In the genomic region with DNA sequence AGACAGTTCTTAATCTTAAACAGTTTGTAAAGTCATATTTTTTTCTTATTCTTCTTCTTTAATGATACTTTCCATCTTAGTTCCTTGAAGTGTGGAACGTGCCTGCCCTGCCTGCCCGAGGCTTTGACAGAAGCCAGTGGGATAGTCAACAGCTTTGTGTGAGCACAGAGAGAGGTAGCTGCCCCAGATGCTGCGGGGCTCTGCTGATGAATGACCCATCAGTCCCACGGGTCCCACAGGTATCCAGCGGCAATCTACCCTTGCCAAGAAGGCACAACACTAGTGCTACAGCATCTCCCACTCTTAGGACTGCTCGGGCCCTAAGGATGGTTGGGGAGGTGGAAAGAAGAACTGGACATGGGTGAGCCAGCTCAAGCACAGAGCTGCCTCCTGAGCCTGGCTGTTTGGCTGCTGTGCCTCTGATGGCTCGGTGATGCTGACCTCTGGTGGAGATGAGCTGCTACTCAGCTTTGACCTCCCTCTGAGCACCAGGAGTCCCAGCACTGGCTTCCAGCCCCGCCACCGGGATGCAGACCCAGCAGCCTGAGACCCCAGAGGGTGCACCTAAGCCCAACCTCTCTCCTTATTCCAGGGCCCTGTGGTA, we compare ENCODE assay signal across 1 cellular context.
TF ChIP-seq lines count a peak whose summit lies in the region.

No MANE protein-coding gene starts in this region.

TF ChIP-seq in K562, 482 proteins besides CTCF, POLR2A, EP300 and RAD21 (continued from another document):
- TF ChIP-seq, protein P1, sequence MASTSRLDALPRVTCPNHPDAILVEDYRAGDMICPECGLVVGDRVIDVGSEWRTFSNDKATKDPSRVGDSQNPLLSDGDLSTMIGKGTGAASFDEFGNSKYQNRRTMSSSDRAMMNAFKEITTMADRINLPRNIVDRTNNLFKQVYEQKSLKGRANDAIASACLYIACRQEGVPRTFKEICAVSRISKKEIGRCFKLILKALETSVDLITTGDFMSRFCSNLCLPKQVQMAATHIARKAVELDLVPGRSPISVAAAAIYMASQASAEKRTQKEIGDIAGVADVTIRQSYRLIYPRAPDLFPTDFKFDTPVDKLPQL (IDR thresholded peaks at IDR 0.05; ENCODE audit: extremely low read depth, insufficient read length) = no peak
- TF ChIP-seq NR2C2 (CRISPR knock-in tag; IDR thresholded peaks at IDR 0.05) (0 out of 2 replicates have a peak, but pooled peaks have one; percentile 9), NR2C2 (tag; IDR thresholded peaks at IDR 0.05) (no peak), CC2D1A (IDR thresholded peaks at IDR 0.05) (peak; percentile 84), ARID2 (IDR thresholded peaks at IDR 0.05) (peak; percentile 91), STAG1 (CRISPR knock-in tag; IDR thresholded peaks at IDR 0.05; ENCODE audit: borderline replicate concordance) (peak; percentile 74; the same call in 1 of the 2 replicates), RB1 (IDR thresholded peaks at IDR 0.05; ENCODE audit: low read depth) (peak; percentile 76), CTBP1 (IDR thresholded peaks at IDR 0.05; ENCODE audit: borderline replicate concordance) (peak; percentile 57; the same call in 1 of the 2 replicates), JUND (IDR thresholded peaks at IDR 0.05; ENCODE audit: borderline replicate concordance, low read depth, low read length) (no peak), JUND (tag; IDR thresholded peaks at IDR 0.05; ENCODE audit: borderline replicate concordance, low read depth, low read length) (peak; percentile 13; the same call in 1 of the 3 replicates), ZNF311 (CRISPR knock-in tag; IDR thresholded peaks at IDR 0.05) (no peak), ZNF24 (IDR thresholded peaks at IDR 0.05) (0 out of 2 replicates have a peak, but pooled peaks have one; percentile 15), RCOR1 (IDR thresholded peaks at IDR 0.05; ENCODE audit: borderline replicate concordance in 1 of 2, low read depth in 2 of 2, low read length in 2 of 2) (peak in 1 of 2 experiments; percentile 26; a peak in 1 of 4 replicates), POLR2G (IDR thresholded peaks at IDR 0.05; ENCODE audit: low read depth, low read length) (no peak)
- TF ChIP-seq, protein P2, sequence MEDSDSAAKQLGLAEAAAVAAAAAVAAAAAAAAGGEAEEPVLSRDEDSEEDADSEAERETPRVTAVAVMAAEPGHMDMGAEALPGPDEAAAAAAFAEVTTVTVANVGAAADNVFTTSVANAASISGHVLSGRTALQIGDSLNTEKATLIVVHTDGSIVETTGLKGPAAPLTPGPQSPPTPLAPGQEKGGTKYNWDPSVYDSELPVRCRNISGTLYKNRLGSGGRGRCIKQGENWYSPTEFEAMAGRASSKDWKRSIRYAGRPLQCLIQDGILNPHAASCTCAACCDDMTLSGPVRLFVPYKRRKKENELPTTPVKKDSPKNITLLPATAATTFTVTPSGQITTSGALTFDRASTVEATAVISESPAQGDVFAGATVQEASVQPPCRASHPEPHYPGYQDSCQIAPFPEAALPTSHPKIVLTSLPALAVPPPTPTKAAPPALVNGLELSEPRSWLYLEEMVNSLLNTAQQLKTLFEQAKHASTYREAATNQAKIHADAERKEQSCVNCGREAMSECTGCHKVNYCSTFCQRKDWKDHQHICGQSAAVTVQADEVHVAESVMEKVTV (CRISPR knock-in tag; IDR thresholded peaks at IDR 0.05) = peak; percentile 84
- TF ChIP-seq, protein P3, sequence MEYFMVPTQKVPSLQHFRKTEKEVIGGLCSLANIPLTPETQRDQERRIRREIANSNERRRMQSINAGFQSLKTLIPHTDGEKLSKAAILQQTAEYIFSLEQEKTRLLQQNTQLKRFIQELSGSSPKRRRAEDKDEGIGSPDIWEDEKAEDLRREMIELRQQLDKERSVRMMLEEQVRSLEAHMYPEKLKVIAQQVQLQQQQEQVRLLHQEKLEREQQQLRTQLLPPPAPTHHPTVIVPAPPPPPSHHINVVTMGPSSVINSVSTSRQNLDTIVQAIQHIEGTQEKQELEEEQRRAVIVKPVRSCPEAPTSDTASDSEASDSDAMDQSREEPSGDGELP (CRISPR knock-in tag; IDR thresholded peaks at IDR 0.05; ENCODE audit: borderline replicate concordance) = peak; percentile 43; the same call in 1 of the 2 replicates
